16 cellular contexts compared by ENCODE assay signal in the genomic region with DNA sequence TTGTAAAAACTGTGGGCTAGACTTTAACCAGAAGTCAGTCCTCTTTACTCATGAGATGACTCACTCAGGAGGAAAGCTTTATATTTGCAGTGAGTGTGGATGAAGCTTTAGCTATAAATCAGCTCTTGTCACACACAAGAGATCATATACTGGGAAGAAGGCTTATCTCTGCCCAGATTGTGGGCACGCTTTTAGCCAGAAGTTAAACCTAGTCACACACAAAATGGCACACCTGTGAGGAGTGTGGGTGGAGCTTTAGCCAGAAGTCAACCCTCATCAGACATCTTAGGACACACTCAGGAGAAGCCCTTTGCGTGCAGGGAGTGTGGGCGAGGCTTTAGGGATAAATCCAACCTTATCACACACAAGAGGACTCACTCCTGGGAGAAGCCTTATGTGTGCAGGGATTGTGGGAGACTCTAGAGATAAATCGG.
A peak's percentile ranks its signal among the peaks of the same experiment; 100 is the strongest.
DNase-seq lines count a peak whose midpoint lies in the region; ATAC-seq, FAIRE-seq and TF ChIP-seq lines count a peak whose summit lies in the region.
"Had no signal": no experiment of that assay in that cellular context is flagged by ENCODE, and none has a peak within 500 bp of the region (broad histone marks: within the 10 kb centered on the region; RNA-seq: fewer than 3 reads in every experiment).

No MANE protein-coding gene starts in this region.

- no peaks in the 10 kb centered on the region for H3K27me3 Mint-ChIP-seq in H9 (ENCODE audit: low read depth)

- FAIRE-seq in RCC 7860 (lab: Jason Lieb, UNC): peak; percentile 63

- no peaks in the 10 kb centered on the region for H3K9me3 ChIP-seq in H9 (ENCODE audit: control insufficient read depth, low read depth, low read length)

- H3K79me1 ChIP-seq in H9 (ENCODE audit: insufficient read depth, low read depth, low read length, poor library complexity, severe bottlenecking): no peaks in the 10 kb centered on the region

- no peak overlapping the region for H3K9ac ChIP-seq in H9 (ENCODE audit: extremely low read depth, insufficient read length, low read length)
- H3K9ac ChIP-seq: neural progenitor cell had no signal

- no peak overlapping the region for H3T11ph ChIP-seq in H9 (ENCODE audit: low read length)

- no peaks in the 10 kb centered on the region for H3K36me3 Mint-ChIP-seq in H9 (ENCODE audit: insufficient read depth in 1 of 3, low read depth in 3 of 3)
- H3K36me3 Mint-ChIP-seq: neural progenitor cell had no signal

- no peaks in the 10 kb centered on the region for H3K4me1 Mint-ChIP-seq in H9
- H3K4me1 Mint-ChIP-seq: GM23338 had no signal

- H3K14ac ChIP-seq in H9 (ENCODE audit: insufficient read depth, low read length): no peak overlapping the region

- H3K4me3 ChIP-seq in skeletal muscle cell (ENCODE audit: low read depth, low read length): no peak overlapping the region
- H3K4me3 ChIP-seq: GM23338, neural progenitor cell had no signal

- no peak overlapping the region for H2BK20ac ChIP-seq in H9 (ENCODE audit: low read depth, low read length, poor library complexity, severe bottlenecking)

- no peak overlapping the region for H2BK15ac ChIP-seq in H9 (ENCODE audit: low read depth, low read length)

- no peak overlapping the region for H2BK5ac ChIP-seq in H9 (ENCODE audit: insufficient read length, low read length)

- no peak overlapping the region for H2AK5ac ChIP-seq in H9 (ENCODE audit: insufficient read length, low read length)

- WGBS in H9 (ENCODE audit: extremely low coverage, insufficient read length, low lambda C conversion rate): no CpG with 5 or more reads among the region's 4 CpGs

- ATAC-seq in GM21576 (IDR thresholded peaks at IDR 0.05; ENCODE audit: unreplicated experiment): no peak
- ATAC-seq: GM23338 had no signal

- no peak overlapping the region for H2AFZ ChIP-seq in H9 (ENCODE audit: low read length)
- H2AFZ ChIP-seq: GM23338, neural progenitor cell had no signal

- H3K4me1 ChIP-seq in H9 (ENCODE audit: insufficient read depth, low read length): no peaks in the 10 kb centered on the region
- H3K4me1 ChIP-seq: neural progenitor cell had no signal

- no peak overlapping the region for H3K4me2 ChIP-seq in H9 (ENCODE audit: insufficient read depth, insufficient read length, low read length)
- H3K4me2 ChIP-seq: GM23338, neural progenitor cell had no signal

- H3K27me3 ChIP-seq in H9 (ENCODE audit: insufficient read depth, low read length): no peaks in the 10 kb centered on the region
- H3K27me3 ChIP-seq: neural progenitor cell had no signal

- no peak overlapping the region for H3K4me3 Mint-ChIP-seq in H9
- H3K4me3 Mint-ChIP-seq: GM23338; neural progenitor cell; T-helper 1 cell treated with Interleukin-12 subunit alpha and Interleukin-12 subunit beta and Interleukin-4 antibody, amounts not matched to agents 30 μg/mL and 1 μg/mL, for 36 hours had no signal

- H3K18ac ChIP-seq in H9 (ENCODE audit: insufficient read length, low read depth, low read length): no peak overlapping the region

- no peak overlapping the region for H4K5ac ChIP-seq in H9 (ENCODE audit: insufficient read length, low read depth, low read length)

- no peak overlapping the region for H4K91ac ChIP-seq in H9 (ENCODE audit: insufficient read length, low read depth, low read length)

- no peaks in the 10 kb centered on the region for H3K79me2 ChIP-seq in H9 (ENCODE audit: insufficient read depth, low read length)

- H3K4ac ChIP-seq in H9 (ENCODE audit: low read depth, low read length): no peak overlapping the region

- peaks cover 0 to 2% of the 10 kb centered on the region in 2 experiments; a peak in 1 of 5 replicates for H3K9me3 Mint-ChIP-seq in H9
- H3K9me3 Mint-ChIP-seq: GM23338; neural progenitor cell; T-helper 1 cell treated with Interleukin-12 subunit alpha and Interleukin-12 subunit beta and Interleukin-4 antibody, amounts not matched to agents 30 μg/mL and 1 μg/mL, for 36 hours had no signal

- H3K56ac ChIP-seq in H9 (ENCODE audit: insufficient read length, low read depth, low read length): no peak overlapping the region

- no peaks in the 10 kb centered on the region for H4K20me1 ChIP-seq in H9 (ENCODE audit: control insufficient read depth, insufficient read depth, insufficient read length)

- DNase-seq in ELR (ENCODE audit: low read depth): peak; percentile 74
- peak; percentile 57 for DNase-seq in RCC 7860 (ENCODE audit: low spot score)
- peak; percentile 2 for DNase-seq in epithelial cell of prostate (ENCODE audit: low read depth, low spot score)
- peak; percentile 52 for DNase-seq in skeletal muscle cell (ENCODE audit: low read depth)
- no peak for DNase-seq in GM10266 (ENCODE audit: extremely low spot score)
- DNase-seq in H9: no peak
- DNase-seq in NCI-H187 treated with DMSO at 0.1 percent for 48 hours (lab: John Stamatoyannopoulos, UW): no peak
- DNase-seq: activated CD4-positive, alpha-beta T cell treated with anti-CD3 and anti-CD28 coated beads, Interleukin-2, amount 50 U/mL, for 4 hours; activated effector memory CD4-positive, alpha-beta T cell treated with Interleukin-2 at 50 U/mL for 16 hours; NCI-H187; stimulated activated CD4-positive, alpha-beta T cell treated with anti-CD3 and anti-CD28 coated beads, Interleukin-15, amount 100 ng/mL, for 24 hours; stimulated activated CD8-positive, alpha-beta memory T cell treated with anti-CD3 and anti-CD28 coated beads, Interleukin-4, amount 100 ng/mL, for 48 hours had no signal

- H2BK120ac ChIP-seq in H9 (ENCODE audit: low read depth, low read length, poor library complexity, severe bottlenecking): no peak overlapping the region

- no peak overlapping the region for H3K27ac Mint-ChIP-seq in H9
- H3K27ac Mint-ChIP-seq: GM23338; neural progenitor cell; T-helper 1 cell treated with Interleukin-12 subunit alpha and Interleukin-12 subunit beta and Interleukin-4 antibody, amounts not matched to agents 30 μg/mL and 1 μg/mL, for 36 hours had no signal

- H3K23me2 ChIP-seq in H9 (ENCODE audit: insufficient read length, low read depth, low read length, poor library complexity, severe bottlenecking): no peaks in the 10 kb centered on the region

- H3K23ac ChIP-seq in H9 (ENCODE audit: insufficient read length, low read depth, low read length): no peak overlapping the region

- H2BK12ac ChIP-seq in H9 (ENCODE audit: insufficient read length, low read depth, low read length): no peak overlapping the region

- H4K8ac ChIP-seq in H9 (replicated peaks; ENCODE audit: insufficient read length, low read depth, low read length): no peak overlapping the region

- TF ChIP-seq CTCF in GM10266 (IDR thresholded peaks at IDR 0.05; ENCODE audit: control insufficient read depth, insufficient read depth, low read depth, missing control alignments): no peak
- no peak for TF ChIP-seq CTCF in H9 (conservative IDR thresholded peaks at IDR 0.05)

- H3K27ac ChIP-seq in epithelial cell of prostate (no peak overlapping the region), H9 (ENCODE audit: insufficient read length, low read depth, low read length) (no peak overlapping the region)
- H3K27ac ChIP-seq: neural progenitor cell had no signal

Comparison
In these comparisons a context has a peak if more than half of its experiments do, and no peak if none do; other contexts are left out.
1. DNase-seq: peak in ELR (single experiment), RCC 7860 (single experiment), epithelial cell of prostate (single experiment) and skeletal muscle cell (single experiment); none in GM10266 (single experiment), H9 (single experiment) and NCI-H187 treated with DMSO at 0.1 percent for 48 hours (single experiment).